8 cellular contexts compared by ENCODE assay signal in the genomic region with DNA sequence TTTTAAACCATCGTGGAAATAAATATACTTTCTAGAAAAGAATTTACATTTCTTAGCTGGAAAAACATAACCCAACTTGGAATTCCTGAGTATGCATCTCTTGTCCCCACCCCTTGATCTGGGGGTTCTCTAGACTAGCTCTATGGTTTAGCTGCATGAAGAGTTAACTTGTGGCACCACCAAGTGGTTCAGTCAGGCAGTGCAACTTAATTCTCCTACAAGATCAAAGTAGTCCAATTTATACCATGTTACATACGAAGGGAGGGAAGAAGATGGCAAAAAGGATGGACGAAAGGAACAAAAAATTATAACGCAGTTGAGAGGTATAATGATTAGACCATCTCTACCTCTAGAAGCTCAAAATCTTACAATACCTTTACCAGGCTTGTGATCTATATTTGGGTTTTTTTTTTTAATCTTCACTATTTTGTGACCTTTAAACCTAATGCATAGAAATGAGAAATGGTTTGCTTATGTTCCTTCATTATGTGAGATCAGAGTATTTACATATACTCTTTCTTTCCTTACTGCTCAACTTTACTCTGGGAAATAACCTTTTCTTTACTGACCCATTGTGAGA. TPM values are rescaled to one million over a fixed set of nuclear protein-coding genes. Genes with fewer than 3 reads are reported as not detected.
A peak's percentile ranks its signal among the peaks of the same experiment; 100 is the strongest.
DNase-seq lines count a peak whose midpoint lies in the region; ATAC-seq and TF ChIP-seq lines count a peak whose summit lies in the region.

No MANE protein-coding gene starts in this region.

- no peak overlapping the region for H3K27ac ChIP-seq in SJCRH30

- H3K9me3 Mint-ChIP-seq in progenitor cell of endocrine pancreas (ENCODE audit: low read depth) = no peaks in the 10 kb centered on the region

- H3K4me1 ChIP-seq in SJCRH30 = no peaks in the 10 kb centered on the region

- H3K4me3 ChIP-seq in SJCRH30 = no peak overlapping the region

- H3K36me3 Mint-ChIP-seq in progenitor cell of endocrine pancreas (ENCODE audit: insufficient read depth) = peaks cover 6% of the 10 kb centered on the region

- ATAC-seq in GM19467 (IDR thresholded peaks at IDR 0.05; ENCODE audit: unreplicated experiment) = peak; percentile 86
- ATAC-seq in HG03045 (IDR thresholded peaks at IDR 0.05; ENCODE audit: unreplicated experiment) = no peak

- no peaks in the 10 kb centered on the region for H3K27me3 ChIP-seq in SJCRH30

- DNase-seq in DMS153 (lab: John Stamatoyannopoulos, UW) (peak; percentile 31), HuH-7.5 (ENCODE audit: low spot score) (peak; percentile 21), SJCRH30 (peak; percentile 68 to 90), glomerular visceral epithelial cell (ENCODE audit: extremely low spot score) (peak; percentile 70), progenitor cell of endocrine pancreas (ENCODE audit: low spot score, unreplicated experiment) (peak; percentile 47)
- peak; percentile 37 for DNase-seq in activated gamma-delta T cell treated with anti-CD3 and anti-CD28 coated beads, Interleukin-2, amount 50 U/mL, for 16 hours (ENCODE audit: low read depth)

- no peak overlapping the region for H3K4me3 Mint-ChIP-seq in progenitor cell of endocrine pancreas (ENCODE audit: low read depth)

- no peak overlapping the region for H3K27ac Mint-ChIP-seq in progenitor cell of endocrine pancreas

- H3K36me3 ChIP-seq in SJCRH30 = peaks cover 6% of the 10 kb centered on the region; the same call in 1 of the 2 replicates

- peak; percentile 79 for TF ChIP-seq CTCF in progenitor cell of endocrine pancreas (IDR thresholded peaks at IDR 0.05; ENCODE audit: unreplicated experiment)

- no peaks in the 10 kb centered on the region for H3K9me3 ChIP-seq in SJCRH30 (replicated peaks)

- H3K27me3 Mint-ChIP-seq in progenitor cell of endocrine pancreas = no peaks in the 10 kb centered on the region

- H3K4me1 Mint-ChIP-seq in progenitor cell of endocrine pancreas (ENCODE audit: low read depth) = no peaks in the 10 kb centered on the region

RNA-seq across cellular contexts. Expression of a gene that starts 28.5 kb away (rescaled TPM):
- 26.0 and 29.2 TPM in 2 replicates for total RNA-seq in SJCRH30 (2014; rRNA removed; shearing (Covaris generic))
- 19.8 and 22.0 TPM in 2 replicates for total RNA-seq in progenitor cell of endocrine pancreas

Comparison
In these comparisons a context has a peak if more than half of its experiments do, and no peak if none do; other contexts are left out.
1. DNase-seq: peak in every context shown above with its lines; median percentile 79 in SJCRH30; 70 in glomerular visceral epithelial cell; 47 in progenitor cell of endocrine pancreas; 37 in activated gamma-delta T cell treated with anti-CD3 and anti-CD28 coated beads, Interleukin-2, amount 50 U/mL, for 16 hours; 31 in DMS153; 21 in HuH-7.5.